ENCODE assay signal across 1 cellular context in genomic region chr2:138110453-138111083, GRCh38.
TF ChIP-seq lines count a peak whose summit lies in the region.

No MANE protein-coding gene starts in this region.

TF ChIP-seq in HepG2, 621 proteins besides CTCF, POLR2A, EP300 and RAD21 (continued from another document and continues in another):
- peak; percentile 19; the same call in 1 of the 2 replicates for TF ChIP-seq ARID4A (CRISPR knock-in tag; IDR thresholded peaks at IDR 0.05; ENCODE audit: borderline replicate concordance)
- TF ChIP-seq STAT5B (CRISPR knock-in tag; IDR thresholded peaks at IDR 0.05) = no peak
- no peak for TF ChIP-seq CREB1 (IDR thresholded peaks at IDR 0.05)
- peak; percentile 77 for TF ChIP-seq CREB1 (CRISPR knock-in tag; IDR thresholded peaks at IDR 0.05)
- no peak for TF ChIP-seq KDM4B (CRISPR knock-in tag; IDR thresholded peaks at IDR 0.05)
- no peak for TF ChIP-seq PLRG1 (conservative IDR thresholded peaks at IDR 0.05)
- no peak for TF ChIP-seq AKAP8 (CRISPR knock-in tag; IDR thresholded peaks at IDR 0.05)
- TF ChIP-seq ZKSCAN5 (CRISPR knock-in tag; IDR thresholded peaks at IDR 0.05) = no peak
- TF ChIP-seq, protein P1, sequence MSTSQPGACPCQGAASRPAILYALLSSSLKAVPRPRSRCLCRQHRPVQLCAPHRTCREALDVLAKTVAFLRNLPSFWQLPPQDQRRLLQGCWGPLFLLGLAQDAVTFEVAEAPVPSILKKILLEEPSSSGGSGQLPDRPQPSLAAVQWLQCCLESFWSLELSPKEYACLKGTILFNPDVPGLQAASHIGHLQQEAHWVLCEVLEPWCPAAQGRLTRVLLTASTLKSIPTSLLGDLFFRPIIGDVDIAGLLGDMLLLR (CRISPR knock-in tag; IDR thresholded peaks at IDR 0.05) = no peak
- TF ChIP-seq NR2C2 (CRISPR knock-in tag; IDR thresholded peaks at IDR 0.05; ENCODE audit: borderline replicate concordance) = peak; percentile 79
- TF ChIP-seq ZNF570 (CRISPR knock-in tag; IDR thresholded peaks at IDR 0.05; ENCODE audit: borderline replicate concordance) = no peak
- TF ChIP-seq ZFP37 (CRISPR knock-in tag; IDR thresholded peaks at IDR 0.05; ENCODE audit: borderline replicate concordance) = peak; percentile 19; the same call in 1 of the 2 replicates
- TF ChIP-seq SOX5 (CRISPR knock-in tag; IDR thresholded peaks at IDR 0.05; ENCODE audit: borderline replicate concordance) = peak; percentile 96
- no peak for TF ChIP-seq PTBP1 (IDR thresholded peaks at IDR 0.05; ENCODE audit: low read depth, low read length, poor library complexity, severe bottlenecking)
- TF ChIP-seq, protein P2, sequence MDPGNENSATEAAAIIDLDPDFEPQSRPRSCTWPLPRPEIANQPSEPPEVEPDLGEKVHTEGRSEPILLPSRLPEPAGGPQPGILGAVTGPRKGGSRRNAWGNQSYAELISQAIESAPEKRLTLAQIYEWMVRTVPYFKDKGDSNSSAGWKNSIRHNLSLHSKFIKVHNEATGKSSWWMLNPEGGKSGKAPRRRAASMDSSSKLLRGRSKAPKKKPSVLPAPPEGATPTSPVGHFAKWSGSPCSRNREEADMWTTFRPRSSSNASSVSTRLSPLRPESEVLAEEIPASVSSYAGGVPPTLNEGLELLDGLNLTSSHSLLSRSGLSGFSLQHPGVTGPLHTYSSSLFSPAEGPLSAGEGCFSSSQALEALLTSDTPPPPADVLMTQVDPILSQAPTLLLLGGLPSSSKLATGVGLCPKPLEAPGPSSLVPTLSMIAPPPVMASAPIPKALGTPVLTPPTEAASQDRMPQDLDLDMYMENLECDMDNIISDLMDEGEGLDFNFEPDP (CRISPR knock-in tag; conservative IDR thresholded peaks at IDR 0.05) = no peak
- TF ChIP-seq SAFB2 (CRISPR knock-in tag; IDR thresholded peaks at IDR 0.05; ENCODE audit: borderline replicate concordance, low read depth) = no peak; the same call in 1 of the 2 replicates
- TF ChIP-seq SMAD9 (CRISPR knock-in tag; IDR thresholded peaks at IDR 0.05) = no peak
- TF ChIP-seq NCOA5 (CRISPR knock-in tag; IDR thresholded peaks at IDR 0.05) = no peak
- TF ChIP-seq ZKSCAN1 (IDR thresholded peaks at IDR 0.05; ENCODE audit: low read length) = no peak
- no peak for TF ChIP-seq RAD51 (IDR thresholded peaks at IDR 0.05; ENCODE audit: borderline replicate concordance)
- no peak for TF ChIP-seq SATB2 (CRISPR knock-in tag; IDR thresholded peaks at IDR 0.05)
- no peak for TF ChIP-seq ZNF552 (CRISPR knock-in tag; IDR thresholded peaks at IDR 0.05; ENCODE audit: borderline replicate concordance)
- peak; percentile 61; the same call in 1 of the 2 replicates for TF ChIP-seq ATF1 (CRISPR knock-in tag; IDR thresholded peaks at IDR 0.05)
- TF ChIP-seq ZNF572 (CRISPR knock-in tag; IDR thresholded peaks at IDR 0.05) = no peak
- TF ChIP-seq, protein P3, sequence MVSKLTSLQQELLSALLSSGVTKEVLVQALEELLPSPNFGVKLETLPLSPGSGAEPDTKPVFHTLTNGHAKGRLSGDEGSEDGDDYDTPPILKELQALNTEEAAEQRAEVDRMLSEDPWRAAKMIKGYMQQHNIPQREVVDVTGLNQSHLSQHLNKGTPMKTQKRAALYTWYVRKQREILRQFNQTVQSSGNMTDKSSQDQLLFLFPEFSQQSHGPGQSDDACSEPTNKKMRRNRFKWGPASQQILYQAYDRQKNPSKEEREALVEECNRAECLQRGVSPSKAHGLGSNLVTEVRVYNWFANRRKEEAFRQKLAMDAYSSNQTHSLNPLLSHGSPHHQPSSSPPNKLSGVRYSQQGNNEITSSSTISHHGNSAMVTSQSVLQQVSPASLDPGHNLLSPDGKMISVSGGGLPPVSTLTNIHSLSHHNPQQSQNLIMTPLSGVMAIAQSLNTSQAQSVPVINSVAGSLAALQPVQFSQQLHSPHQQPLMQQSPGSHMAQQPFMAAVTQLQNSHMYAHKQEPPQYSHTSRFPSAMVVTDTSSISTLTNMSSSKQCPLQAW (CRISPR knock-in tag; IDR thresholded peaks at IDR 0.05) = peak; percentile 81; the same call in 1 of the 2 replicates
- no peak for TF ChIP-seq HNRNPUL1 (IDR thresholded peaks at IDR 0.05; ENCODE audit: low read depth, low read length)
- TF ChIP-seq, protein P4, sequence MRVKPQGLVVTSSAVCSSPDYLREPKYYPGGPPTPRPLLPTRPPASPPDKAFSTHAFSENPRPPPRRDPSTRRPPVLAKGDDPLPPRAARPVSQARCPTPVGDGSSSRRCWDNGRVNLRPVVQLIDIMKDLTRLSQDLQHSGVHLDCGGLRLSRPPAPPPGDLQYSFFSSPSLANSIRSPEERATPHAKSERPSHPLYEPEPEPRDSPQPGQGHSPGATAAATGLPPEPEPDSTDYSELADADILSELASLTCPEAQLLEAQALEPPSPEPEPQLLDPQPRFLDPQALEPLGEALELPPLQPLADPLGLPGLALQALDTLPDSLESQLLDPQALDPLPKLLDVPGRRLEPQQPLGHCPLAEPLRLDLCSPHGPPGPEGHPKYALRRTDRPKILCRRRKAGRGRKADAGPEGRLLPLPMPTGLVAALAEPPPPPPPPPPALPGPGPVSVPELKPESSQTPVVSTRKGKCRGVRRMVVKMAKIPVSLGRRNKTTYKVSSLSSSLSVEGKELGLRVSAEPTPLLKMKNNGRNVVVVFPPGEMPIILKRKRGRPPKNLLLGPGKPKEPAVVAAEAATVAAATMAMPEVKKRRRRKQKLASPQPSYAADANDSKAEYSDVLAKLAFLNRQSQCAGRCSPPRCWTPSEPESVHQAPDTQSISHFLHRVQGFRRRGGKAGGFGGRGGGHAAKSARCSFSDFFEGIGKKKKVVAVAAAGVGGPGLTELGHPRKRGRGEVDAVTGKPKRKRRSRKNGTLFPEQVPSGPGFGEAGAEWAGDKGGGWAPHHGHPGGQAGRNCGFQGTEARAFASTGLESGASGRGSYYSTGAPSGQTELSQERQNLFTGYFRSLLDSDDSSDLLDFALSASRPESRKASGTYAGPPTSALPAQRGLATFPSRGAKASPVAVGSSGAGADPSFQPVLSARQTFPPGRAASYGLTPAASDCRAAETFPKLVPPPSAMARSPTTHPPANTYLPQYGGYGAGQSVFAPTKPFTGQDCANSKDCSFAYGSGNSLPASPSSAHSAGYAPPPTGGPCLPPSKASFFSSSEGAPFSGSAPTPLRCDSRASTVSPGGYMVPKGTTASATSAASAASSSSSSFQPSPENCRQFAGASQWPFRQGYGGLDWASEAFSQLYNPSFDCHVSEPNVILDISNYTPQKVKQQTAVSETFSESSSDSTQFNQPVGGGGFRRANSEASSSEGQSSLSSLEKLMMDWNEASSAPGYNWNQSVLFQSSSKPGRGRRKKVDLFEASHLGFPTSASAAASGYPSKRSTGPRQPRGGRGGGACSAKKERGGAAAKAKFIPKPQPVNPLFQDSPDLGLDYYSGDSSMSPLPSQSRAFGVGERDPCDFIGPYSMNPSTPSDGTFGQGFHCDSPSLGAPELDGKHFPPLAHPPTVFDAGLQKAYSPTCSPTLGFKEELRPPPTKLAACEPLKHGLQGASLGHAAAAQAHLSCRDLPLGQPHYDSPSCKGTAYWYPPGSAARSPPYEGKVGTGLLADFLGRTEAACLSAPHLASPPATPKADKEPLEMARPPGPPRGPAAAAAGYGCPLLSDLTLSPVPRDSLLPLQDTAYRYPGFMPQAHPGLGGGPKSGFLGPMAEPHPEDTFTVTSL (CRISPR knock-in tag; IDR thresholded peaks at IDR 0.05; ENCODE audit: borderline replicate concordance) = peak; percentile 100
- TF ChIP-seq CENPX (CRISPR knock-in tag; IDR thresholded peaks at IDR 0.05) = no peak
- peak; percentile 83; the same call in 1 of the 2 replicates for TF ChIP-seq EHMT2 (IDR thresholded peaks at IDR 0.05; ENCODE audit: borderline replicate concordance, low read depth, low read length)
- TF ChIP-seq RERE (CRISPR knock-in tag; IDR thresholded peaks at IDR 0.05; ENCODE audit: low read depth) = peak; percentile 83; the same call in 1 of the 2 replicates
- no peak for TF ChIP-seq ZSCAN5A (CRISPR knock-in tag; IDR thresholded peaks at IDR 0.05; ENCODE audit: borderline replicate concordance)
- TF ChIP-seq BCLAF1 (IDR thresholded peaks at IDR 0.05) = no peak
- TF ChIP-seq ZNF282 (IDR thresholded peaks at IDR 0.05; ENCODE audit: partially characterized antibody) = no peak
- no peak for TF ChIP-seq ZNF230 (CRISPR knock-in tag; IDR thresholded peaks at IDR 0.05)
- TF ChIP-seq ZFAT (CRISPR knock-in tag; conservative IDR thresholded peaks at IDR 0.05) = no peak
- peak; percentile 85; the same call in 1 of the 2 replicates for TF ChIP-seq ETV5 (CRISPR knock-in tag; IDR thresholded peaks at IDR 0.05; ENCODE audit: borderline replicate concordance)
